In genomic region chr7:47759056-47759706, GRCh38 we compare ENCODE assay signal across 10 cellular contexts.
DNase-seq lines count a peak whose midpoint lies in the region; ATAC-seq, FAIRE-seq and TF ChIP-seq lines count a peak whose summit lies in the region.
"Had no signal": no experiment of that assay in that cellular context is flagged by ENCODE, and none has a peak within 500 bp of the region (broad histone marks: within the 10 kb centered on the region; RNA-seq: fewer than 3 reads in every experiment).

No MANE protein-coding gene starts in this region.

- H3K4me3 ChIP-seq in PC-3 (ENCODE audit: low read length) (no peak overlapping the region), endothelial cell of umbilical vein (replicated peaks in 1 of 3; ENCODE audit: insufficient read depth in 1 of 3, low read depth in 1 of 3, low read length in 3 of 3) (no peak overlapping the region), retinal pigment epithelial cell (ENCODE audit: low read length) (no peak overlapping the region), mesendoderm (ENCODE audit: low read length) (no peak overlapping the region)

- ATAC-seq in PC-3: no peak

- H3K18ac ChIP-seq in mesendoderm (ENCODE audit: low read length): no peak overlapping the region

- H4K8ac ChIP-seq in mesendoderm (ENCODE audit: low read depth, low read length): no peak overlapping the region

- peaks cover 19% of the 10 kb centered on the region for H3K4me1 ChIP-seq in PC-3 (ENCODE audit: insufficient read depth, low read length)
- H3K4me1 ChIP-seq in endothelial cell of umbilical vein (ENCODE audit: control insufficient read depth, extremely low read depth, insufficient read depth, low read length): peaks cover 7% of the 10 kb centered on the region
- H3K4me1 ChIP-seq in mesendoderm (ENCODE audit: control insufficient read depth, low read depth, low read length): no peaks in the 10 kb centered on the region

- H3K27me3 ChIP-seq in PC-3 (ENCODE audit: low read length): no peaks in the 10 kb centered on the region
- H3K27me3 ChIP-seq in endothelial cell of umbilical vein (ENCODE audit: control insufficient read depth in 2 of 2, insufficient read depth in 2 of 2, low read length in 2 of 2): no peaks in the 10 kb centered on the region
- H3K27me3 ChIP-seq in mesendoderm (ENCODE audit: insufficient read depth, low read length, poor library complexity): no peaks in the 10 kb centered on the region

- no peak overlapping the region for H2AFZ ChIP-seq in PC-3 (ENCODE audit: low read length)
- H2AFZ ChIP-seq in endothelial cell of umbilical vein (ENCODE audit: low read depth, low read length): no peak overlapping the region

- no peaks in the 10 kb centered on the region for H3F3A ChIP-seq in PC-3 (ENCODE audit: low read length, unreplicated experiment)

- CTCF ChIA-PET in PC-3 (lab: Charles Lee) (interaction anchor here (0.6 kb wide), 2 partner anchors 9 to 27 kb away, joined by 3 read pairs; no protein-coding TSS in a partner anchor), endothelial cell of umbilical vein (lab: Charles Lee) (interaction anchor here (0.7 to 1.9 kb wide), 10 partner anchors 12 to 493 kb away, joined by 3 to 28 read pairs (median 4); no protein-coding TSS in a partner anchor)

- H2AK5ac ChIP-seq in mesendoderm (ENCODE audit: low read length): no peak overlapping the region

- intact Hi-C loops in PC-3 (cut with micrococcal nuclease) (loop anchor here (1.0 kb wide), 1 partner anchor 60 kb away; no protein-coding TSS in a partner anchor), endothelial cell of umbilical vein (cut with micrococcal nuclease) (loop anchor here (1.0 to 2.0 kb wide), 2 partner anchors 14 to 60 kb away; no protein-coding TSS in a partner anchor)

- TF ChIP-seq POLR2A in endothelial cell of umbilical vein (IDR thresholded peaks at IDR 0.05; ENCODE audit: low read depth, low read length): no peak

- H3K9me2 ChIP-seq in PC-3 (replicated peaks; ENCODE audit: low read length): no peaks in the 10 kb centered on the region

- H3K9me3 ChIP-seq in PC-3 (ENCODE audit: low read length): no peaks in the 10 kb centered on the region
- H3K9me3 ChIP-seq in endothelial cell of umbilical vein (replicated peaks; ENCODE audit: control insufficient read depth, insufficient read depth, low read length): no peaks in the 10 kb centered on the region

- POLR2A ChIA-PET in PC-3 (lab: Charles Lee; ENCODE audit: unreplicated experiment) (interaction anchor here (0.6 kb wide), 1 partner anchor 62 kb away, joined by 3 read pairs; no protein-coding TSS in a partner anchor), endothelial cell of umbilical vein (lab: Charles Lee) (no interaction called here)

- TF ChIP-seq CTCF in PC-3 (conservative IDR thresholded peaks at IDR 0.05; ENCODE audit: low read depth, low read length) (peak; percentile 50), endothelial cell of umbilical vein (IDR thresholded peaks at IDR 0.05; ENCODE audit: extremely low read depth in 1 of 2, insufficient read depth in 1 of 2, low read depth in 1 of 2, low read length in 2 of 2) (peak; percentile 10 to 11), retinal pigment epithelial cell (conservative IDR thresholded peaks at IDR 0.05; ENCODE audit: low read depth, low read length) (peak; percentile 48)

- H3K9ac ChIP-seq in PC-3 (ENCODE audit: low read length) (no peak overlapping the region), endothelial cell of umbilical vein (replicated peaks; ENCODE audit: extremely low read depth, insufficient read depth, low read length) (no peak overlapping the region), mesendoderm (ENCODE audit: low read length) (no peak overlapping the region)

- peak; percentile 35 for DNase-seq in EH (ENCODE audit: low read depth)
- peak; percentile 14 for DNase-seq in PC-3
- DNase-seq in endothelial cell of umbilical vein (ENCODE audit: low read depth, low spot score): no peak
- DNase-seq in retinal pigment epithelial cell (ENCODE audit: low read depth): no peak
- DNase-seq in NCI-H1048 (lab: John Stamatoyannopoulos, UW): no peak
- no peak for DNase-seq in HuH-7.5 (ENCODE audit: low spot score)
- no peak for DNase-seq in mesendoderm
- DNase-seq in activated CD4-positive, alpha-beta T cell treated with anti-CD3 and anti-CD28 coated beads, Interleukin-2, amount 50 U/mL, for 48 hours: no peak
- DNase-seq: NCI-H2171; stimulated activated naive CD4-positive, alpha-beta T cell treated with Interleukin-2 at 50 U/mL for 16 hours had no signal

- H3K27ac ChIP-seq in PC-3 (ENCODE audit: low read length): no peak overlapping the region
- no peak overlapping the region for H3K27ac ChIP-seq in endothelial cell of umbilical vein (ENCODE audit: insufficient read depth, low read depth, low read length)
- no peak overlapping the region for H3K27ac ChIP-seq in mesendoderm (ENCODE audit: low read depth, low read length)

- dilution Hi-C loops in endothelial cell of umbilical vein (cut with MboI; ENCODE audit: extremely low pct_ligation_motif_present, low sequenced_read_pairs): no loop called here

- no CpG with 5 or more reads among the region's 4 CpGs for WGBS in mesendoderm (ENCODE audit: extremely low coverage, insufficient coverage, low lambda C conversion rate)

- no peak overlapping the region for H3K23ac ChIP-seq in mesendoderm (ENCODE audit: low read length)

- H4K5ac ChIP-seq in mesendoderm (ENCODE audit: low read length): no peak overlapping the region

- peak; percentile 12 for FAIRE-seq in endothelial cell of umbilical vein (lab: Jason Lieb, UNC)

- H3K79me2 ChIP-seq in PC-3 (ENCODE audit: low read length) (no peaks in the 10 kb centered on the region), endothelial cell of umbilical vein (ENCODE audit: control insufficient read depth, insufficient read depth, low read length) (no peaks in the 10 kb centered on the region), mesendoderm (ENCODE audit: control insufficient read depth, insufficient read depth, low read length) (no peaks in the 10 kb centered on the region)

- BruUV-seq in PC-3 (replicated peaks; lab: Mats Ljungman, UMichigan) (no TSS peak), endothelial cell of umbilical vein (replicated peaks; lab: Mats Ljungman, UMichigan) (no TSS peak)

- H3K9me1 ChIP-seq in endothelial cell of umbilical vein (replicated peaks; ENCODE audit: control insufficient read depth, extremely low read depth, insufficient read depth, low read length): no peaks in the 10 kb centered on the region

- no peak overlapping the region for H2BK120ac ChIP-seq in mesendoderm (ENCODE audit: low read depth, low read length)

- H4K20me1 ChIP-seq in PC-3 (ENCODE audit: low read length) (no peaks in the 10 kb centered on the region), endothelial cell of umbilical vein (replicated peaks; ENCODE audit: control insufficient read depth, extremely low read depth, insufficient read depth, low read length) (no peaks in the 10 kb centered on the region)

- H2BK15ac ChIP-seq in mesendoderm (replicated peaks; ENCODE audit: low read depth): no peak overlapping the region

- H3K36me3 ChIP-seq in PC-3 (ENCODE audit: low read depth, low read length) (no peaks in the 10 kb centered on the region), endothelial cell of umbilical vein (ENCODE audit: control insufficient read depth in 2 of 2, extremely low read depth in 1 of 2, insufficient read depth in 2 of 2, low read length in 2 of 2) (no peaks in the 10 kb centered on the region), mesendoderm (ENCODE audit: control insufficient read depth, insufficient read depth, low read length) (no peaks in the 10 kb centered on the region)

- H3K4me2 ChIP-seq in PC-3 (ENCODE audit: low read length): no peak overlapping the region
- H3K4me2 ChIP-seq in endothelial cell of umbilical vein (ENCODE audit: insufficient read depth, low read length): no peak overlapping the region
- H3K4me2 ChIP-seq in mesendoderm (ENCODE audit: low read length): no peak overlapping the region

- H2BK5ac ChIP-seq in mesendoderm (ENCODE audit: low read length): no peak overlapping the region

- no peak overlapping the region for H3K56ac ChIP-seq in mesendoderm (ENCODE audit: low read length)

- no peak overlapping the region for H3K4ac ChIP-seq in mesendoderm (ENCODE audit: low read depth, low read length)

- H3K79me1 ChIP-seq in mesendoderm (ENCODE audit: low read length): no peaks in the 10 kb centered on the region

TF ChIP-seq in endothelial cell of umbilical vein, 7 proteins besides CTCF, POLR2A, EP300 and RAD21:
- no peak for TF ChIP-seq EZH2 (IDR thresholded peaks at IDR 0.05; ENCODE audit: borderline replicate concordance, low read depth, low read length, severe bottlenecking)

Comparison
In these comparisons a context has a peak if more than half of its experiments do, and no peak if none do; other contexts are left out.
1. DNase-seq: peak in EH (single experiment) and PC-3 (single experiment); none in endothelial cell of umbilical vein (single experiment), retinal pigment epithelial cell (single experiment), NCI-H1048 (single experiment), HuH-7.5 (single experiment), mesendoderm (single experiment) and activated CD4-positive, alpha-beta T cell treated with anti-CD3 and anti-CD28 coated beads, Interleukin-2, amount 50 U/mL, for 48 hours (0 of 2).
2. Peak in every context shown above with its lines, with median percentiles within 50 percentile points of each other: CTCF ChIP-seq.